Comparison of ENCODE assay signal across 12 cellular contexts in genomic region chr17:42290577-42290976, GRCh38. TPM values are rescaled to one million over a fixed set of nuclear protein-coding genes. Genes with fewer than 3 reads are reported as not detected.
DNase-seq lines count a peak whose midpoint lies in the region; ATAC-seq and TF ChIP-seq lines count a peak whose summit lies in the region.
"Had no signal": no experiment of that assay in that cellular context is flagged by ENCODE, and none has a peak within 500 bp of the region (broad histone marks: within the 10 kb centered on the region; RNA-seq: fewer than 3 reads in every experiment).

No MANE protein-coding gene starts in this region.

- no peak for ATAC-seq in activated naive CD4-positive, alpha-beta T cell treated with anti-CD3 and anti-CD28 coated beads, Interleukin-2, amount 50 U/mL, for 72 hours
- ATAC-seq in naive thymus-derived CD8-positive, alpha-beta T cell, result no peak
- no peak for ATAC-seq in GM19023 (IDR thresholded peaks at IDR 0.05; ENCODE audit: unreplicated experiment)

- TF ChIP-seq POLR2A in thyroid gland (IDR thresholded peaks at IDR 0.05), result no peak

- 81 to 91% methylated on average over 5 of the region's 5 CpGs for WGBS in thyroid gland, 2 donors

- CTCF ChIA-PET in CD8-positive, alpha-beta memory T cell (lab: Charles Lee), result interaction anchor here (0.8 to 2.8 kb wide), 2 partner anchors 43 to 68 kb away, joined by 3 to 26 read pairs; no protein-coding TSS in a partner anchor

- TF ChIP-seq CTCF in CD14-positive monocyte (IDR thresholded peaks at IDR 0.05) (no peak), thyroid gland (IDR thresholded peaks at IDR 0.05) (no peak)

- peaks cover 42 to 59% of the 10 kb centered on the region in 2 donors for H3K36me3 Mint-ChIP-seq in CD14-positive monocyte
- H3K36me3 Mint-ChIP-seq in CD8-positive, alpha-beta memory T cell, result peaks cover 0 to 61% (median 10%) of the 10 kb centered on the region in 3 donors
- peaks cover 27 to 63% of the 10 kb centered on the region in 2 donors for H3K36me3 Mint-ChIP-seq in activated naive CD4-positive, alpha-beta T cell treated with anti-CD3 and anti-CD28 coated beads, Interleukin-2, amount 50 U/mL, for 72 hours
- peaks cover 0 to 52% (median 3%) of the 10 kb centered on the region in 3 donors for H3K36me3 Mint-ChIP-seq in naive thymus-derived CD8-positive, alpha-beta T cell

- no peak overlapping the region for H3K4me3 Mint-ChIP-seq in CD14-positive monocyte
- peak overlapping the region; percentile 86 to 95 (median 93) for H3K4me3 Mint-ChIP-seq in CD8-positive, alpha-beta memory T cell
- H3K4me3 Mint-ChIP-seq in naive thymus-derived CD8-positive, alpha-beta T cell, result peak overlapping the region in 9 of 10 donors; percentile 15 to 93 (median 87)

- H3K4me3 ChIP-seq in CD8-positive, alpha-beta memory T cell (ENCODE audit: low read length), result no peak overlapping the region
- H3K4me3 ChIP-seq in thyroid gland (replicated peaks in 1 of 3), result no peak overlapping the region
- H3K4me3 ChIP-seq: cardiac muscle cell had no signal

- H3K27me3 ChIP-seq in CD8-positive, alpha-beta memory T cell (ENCODE audit: insufficient read depth, low read length, poor library complexity, severe bottlenecking), result no peaks in the 10 kb centered on the region
- no peaks in the 10 kb centered on the region for H3K27me3 ChIP-seq in thyroid gland
- H3K27me3 ChIP-seq: stomach had no signal

- peaks cover 30% of the 10 kb centered on the region for H3K4me1 ChIP-seq in CD8-positive, alpha-beta memory T cell (ENCODE audit: insufficient read depth, low read length)
- H3K4me1 ChIP-seq in thyroid gland, result peaks cover 15 to 33% of the 10 kb centered on the region in 2 donors

- peak overlapping the region in 4 of 7 donors; percentile 14 to 83 (median 36) for H3K27ac Mint-ChIP-seq in CD14-positive monocyte
- H3K27ac Mint-ChIP-seq in CD8-positive, alpha-beta memory T cell, result peak overlapping the region; percentile 73 to 98 (median 96)
- H3K27ac Mint-ChIP-seq in activated naive CD4-positive, alpha-beta T cell treated with anti-CD3 and anti-CD28 coated beads, Interleukin-2, amount 50 U/mL, for 72 hours, result peak overlapping the region; percentile 92 to 97
- H3K27ac Mint-ChIP-seq in naive thymus-derived CD8-positive, alpha-beta T cell, result peak overlapping the region; percentile 84 to 98 (median 95)

- H3K27me3 Mint-ChIP-seq in CD14-positive monocyte (ENCODE audit: low read depth in 3 of 3), result peaks cover 0 to 3% (median 0%) of the 10 kb centered on the region in 3 donors
- no peaks in the 10 kb centered on the region for H3K27me3 Mint-ChIP-seq in CD8-positive, alpha-beta memory T cell
- H3K27me3 Mint-ChIP-seq in naive thymus-derived CD8-positive, alpha-beta T cell, result no peaks in the 10 kb centered on the region

- H3K36me3 ChIP-seq in CD8-positive, alpha-beta memory T cell (ENCODE audit: insufficient read depth, low read length), result peaks cover 13% of the 10 kb centered on the region
- peaks cover 0 to 3% of the 10 kb centered on the region in 2 donors for H3K36me3 ChIP-seq in thyroid gland
- H3K36me3 ChIP-seq: cardiac muscle cell had no signal

- POLR2A ChIA-PET in CD8-positive, alpha-beta memory T cell (lab: Charles Lee), result interaction anchor here (5.6 kb wide), 1 partner anchor 41 kb away, joined by 55 read pairs; no protein-coding TSS in a partner anchor
- POLR2A ChIA-PET in naive thymus-derived CD8-positive, alpha-beta T cell (lab: Charles Lee), result interaction anchor here (0.8 to 5.1 kb wide), 6 partner anchors 11 to 97 kb away, joined by 3 to 119 read pairs (median 12); partner anchors contain the start of gene GHDC

- peaks cover 71% of the 10 kb centered on the region for H3K4me1 Mint-ChIP-seq in CD14-positive monocyte
- peaks cover 48 to 72% (median 66%) of the 10 kb centered on the region in 3 donors for H3K4me1 Mint-ChIP-seq in CD8-positive, alpha-beta memory T cell
- peaks cover 36 to 63% (median 53%) of the 10 kb centered on the region in 4 donors for H3K4me1 Mint-ChIP-seq in naive thymus-derived CD8-positive, alpha-beta T cell

- no peak overlapping the region for H3K27ac ChIP-seq in CD8-positive, alpha-beta memory T cell (ENCODE audit: low read depth, low read length)
- H3K27ac ChIP-seq in thyroid gland, result no peak overlapping the region
- H3K27ac ChIP-seq: cardiac muscle cell, VCaP had no signal

- H3K9me3 ChIP-seq in CD8-positive, alpha-beta memory T cell (ENCODE audit: low read length), result no peaks in the 10 kb centered on the region
- H3K9me3 ChIP-seq in thyroid gland, result no peaks in the 10 kb centered on the region
- H3K9me3 ChIP-seq: stomach had no signal

- H3K9me3 Mint-ChIP-seq in CD14-positive monocyte, result no peaks in the 10 kb centered on the region
- H3K9me3 Mint-ChIP-seq in CD8-positive, alpha-beta memory T cell, result no peaks in the 10 kb centered on the region
- no peaks in the 10 kb centered on the region for H3K9me3 Mint-ChIP-seq in activated naive CD4-positive, alpha-beta T cell treated with anti-CD3 and anti-CD28 coated beads, Interleukin-2, amount 50 U/mL, for 72 hours
- no peaks in the 10 kb centered on the region for H3K9me3 Mint-ChIP-seq in naive thymus-derived CD8-positive, alpha-beta T cell

- intact Hi-C loops in CD14-positive monocyte (cut with micrococcal nuclease) (no loop called here), thyroid gland (cut with DNase I) (no loop called here)

- DNase-seq in CD14-positive monocyte (ENCODE audit: low spot score), result no peak
- peak in 1 of 5 donors; percentile 8 for DNase-seq in CD8-positive, alpha-beta memory T cell
- peak in 1 of 2 donors; percentile 47 for DNase-seq in activated naive CD4-positive, alpha-beta T cell treated with anti-CD3 and anti-CD28 coated beads, Interleukin-2, amount 50 U/mL, for 72 hours (ENCODE audit: low spot score in 2 of 2)
- DNase-seq in naive thymus-derived CD8-positive, alpha-beta T cell, result no peak
- no peak for DNase-seq in thyroid gland
- DNase-seq in DMS79 treated with DMSO at 0.1 percent for 48 hours (lab: John Stamatoyannopoulos, UW), result no peak
- DNase-seq: NCI-H1930, SIG-M5, stomach had no signal

RNA-seq across cellular contexts. Expression of gene STAT5A, which starts 2.3 kb away (rescaled TPM):
- polyA plus RNA-seq in CD14-positive monocyte, result 10 to 100 TPM; 30.5 to 49.8 TPM
- 100 to 1,000 TPM; 259 to 263 TPM for total RNA-seq in CD8-positive, alpha-beta memory T cell
- 90.3 TPM for polyA plus RNA-seq in CD8-positive, alpha-beta memory T cell
- 100 to 1,000 TPM; 171 to 177 TPM for total RNA-seq in activated naive CD4-positive, alpha-beta T cell treated with anti-CD3 and anti-CD28 coated beads, Interleukin-2, amount 50 U/mL, for 72 hours
- 100 to 1,000 TPM; 117 to 122 TPM for total RNA-seq in naive thymus-derived CD8-positive, alpha-beta T cell
- polyA plus RNA-seq in naive thymus-derived CD8-positive, alpha-beta T cell, result 100 to 1,000 TPM in 1 of 3 donors, 10 to 100 TPM in 2; 59.6 to 115 (median 89.1) TPM
- 10 to 100 TPM; 31.9 to 46.1 (median 34.0) TPM for total RNA-seq in thyroid gland

RNA-seq across cellular contexts. Expression of gene STAT5B, which starts 14.4 kb away (rescaled TPM):
- polyA plus RNA-seq in CD14-positive monocyte, result 10 to 100 TPM; 28.5 to 47.9 TPM
- 100 to 1,000 TPM; 124 to 132 TPM for total RNA-seq in CD8-positive, alpha-beta memory T cell
- 108 TPM for polyA plus RNA-seq in CD8-positive, alpha-beta memory T cell
- total RNA-seq in activated naive CD4-positive, alpha-beta T cell treated with anti-CD3 and anti-CD28 coated beads, Interleukin-2, amount 50 U/mL, for 72 hours, result 100 to 1,000 TPM; 117 to 207 TPM
- 100 to 1,000 TPM; 137 to 149 TPM for total RNA-seq in naive thymus-derived CD8-positive, alpha-beta T cell
- polyA plus RNA-seq in naive thymus-derived CD8-positive, alpha-beta T cell, result 10 to 100 TPM; 66.3 to 94.0 (median 82.8) TPM
- total RNA-seq in thyroid gland, result 10 to 100 TPM; 57.6 to 72.6 (median 63.3) TPM

Comparison
In these comparisons a context has a peak if more than half of its experiments do, and no peak if none do; other contexts are left out.
1. H3K27ac Mint-ChIP-seq: peak in every context shown above with its lines; median percentile 96 in CD8-positive, alpha-beta memory T cell; 95 in naive thymus-derived CD8-positive, alpha-beta T cell; 94 in activated naive CD4-positive, alpha-beta T cell treated with anti-CD3 and anti-CD28 coated beads, Interleukin-2, amount 50 U/mL, for 72 hours; 36 in CD14-positive monocyte.
2. H3K4me3 Mint-ChIP-seq: peak in CD8-positive, alpha-beta memory T cell (7 of 7) and naive thymus-derived CD8-positive, alpha-beta T cell (9 of 10); none in CD14-positive monocyte (0 of 2).